ENCODE assay signal across 21 cellular contexts in genomic region chr4:60945641-60946040, GRCh38.
DNase-seq lines count a peak whose midpoint lies in the region; ATAC-seq, FAIRE-seq and TF ChIP-seq lines count a peak whose summit lies in the region.
"Had no signal": no experiment of that assay in that cellular context is flagged by ENCODE, and none has a peak within 500 bp of the region (broad histone marks: within the 10 kb centered on the region; RNA-seq: fewer than 3 reads in every experiment).

No MANE protein-coding gene starts in this region.

- DNase-seq in A172 (ENCODE audit: low spot score) (peak; percentile 59), HT1080 (ENCODE audit: low read depth) (peak; percentile 79), astrocyte (ENCODE audit: low read depth) (peak; percentile 18), islet precursor cell (peak; percentile 79), kidney glomerular epithelial cell (lab: John Stamatoyannopoulos, UW) (no peak)
- no peak for DNase-seq in activated CD4-positive, alpha-beta memory T cell treated with anti-CD3 and anti-CD28 coated beads for 36 hours
- DNase-seq: 8988T, DND-41, GOT3, KG1, NCI-H1436, NCI-H2029 treated with DMSO at 0.1 percent for 48 hours, NCI-H2171, NCI-H526, PC-9 had no signal

- H3K4me1 Mint-ChIP-seq in astrocyte (ENCODE audit: low read depth, unreplicated experiment), result peaks cover 22% of the 10 kb centered on the region
- H3K4me1 Mint-ChIP-seq in activated CD4-positive, alpha-beta memory T cell treated with anti-CD3 and anti-CD28 coated beads for 36 hours (ENCODE audit: low read depth), result no peaks in the 10 kb centered on the region
- H3K4me1 Mint-ChIP-seq: B cell had no signal

- no peak overlapping the region for H3K4me3 Mint-ChIP-seq in astrocyte (ENCODE audit: unreplicated experiment)
- no peak overlapping the region for H3K4me3 Mint-ChIP-seq in activated CD4-positive, alpha-beta memory T cell treated with anti-CD3 and anti-CD28 coated beads for 36 hours
- H3K4me3 Mint-ChIP-seq: B cell had no signal

- no peak for TF ChIP-seq CTCF in astrocyte (IDR thresholded peaks at IDR 0.05; ENCODE audit: insufficient read depth, low read depth, low read length)

- no peak overlapping the region for H3K4me3 ChIP-seq in astrocyte (ENCODE audit: insufficient read depth, low read depth, low read length)
- H3K4me3 ChIP-seq: PC-9 had no signal

- no peak overlapping the region for H2AFZ ChIP-seq in astrocyte (ENCODE audit: low read depth, low read length)
- H2AFZ ChIP-seq: PC-9 had no signal

- CTCF ChIA-PET in activated CD4-positive, alpha-beta memory T cell treated with anti-CD3 and anti-CD28 coated beads for 36 hours (lab: Charles Lee), result no interaction called here

- H3K27ac Mint-ChIP-seq in astrocyte (ENCODE audit: unreplicated experiment), result peak overlapping the region; percentile 50
- no peak overlapping the region for H3K27ac Mint-ChIP-seq in activated CD4-positive, alpha-beta memory T cell treated with anti-CD3 and anti-CD28 coated beads for 36 hours
- H3K27ac Mint-ChIP-seq: B cell had no signal

- FAIRE-seq in astrocyte (lab: Jason Lieb, UNC), result no peak
- FAIRE-seq: GM12891, GM18507 had no signal

- H3K27ac ChIP-seq in astrocyte (ENCODE audit: low read depth, low read length), result no peak overlapping the region
- H3K27ac ChIP-seq: PC-9 had no signal

- no peak for ATAC-seq in GM21526 (IDR thresholded peaks at IDR 0.05; ENCODE audit: low FRiP score, unreplicated experiment)
- ATAC-seq in HG02884 (IDR thresholded peaks at IDR 0.05; ENCODE audit: unreplicated experiment), result no peak
- ATAC-seq: HCT116 had no signal

- no peaks in the 10 kb centered on the region for H3K27me3 ChIP-seq in astrocyte (ENCODE audit: insufficient read depth, low read length)

- no peaks in the 10 kb centered on the region for H3K36me3 Mint-ChIP-seq in astrocyte (ENCODE audit: low read depth, unreplicated experiment)
- H3K36me3 Mint-ChIP-seq in activated CD4-positive, alpha-beta memory T cell treated with anti-CD3 and anti-CD28 coated beads for 36 hours, result no peaks in the 10 kb centered on the region

- H3K4me2 ChIP-seq in astrocyte (ENCODE audit: low read length), result no peak overlapping the region
- H3K4me2 ChIP-seq: PC-9 had no signal

- H3K79me2 ChIP-seq in astrocyte (ENCODE audit: insufficient read depth, low read length), result no peaks in the 10 kb centered on the region

- no peaks in the 10 kb centered on the region for H3K36me3 ChIP-seq in astrocyte (ENCODE audit: insufficient read depth, low read length)

- H3K4me1 ChIP-seq in astrocyte (ENCODE audit: insufficient read depth, low read length), result no peaks in the 10 kb centered on the region

- H3K9me3 Mint-ChIP-seq in astrocyte (ENCODE audit: unreplicated experiment), result peaks cover 6% of the 10 kb centered on the region
- peaks cover 11% of the 10 kb centered on the region for H3K9me3 Mint-ChIP-seq in activated CD4-positive, alpha-beta memory T cell treated with anti-CD3 and anti-CD28 coated beads for 36 hours

- H4K20me1 ChIP-seq in astrocyte (ENCODE audit: insufficient read depth, low read length), result no peaks in the 10 kb centered on the region

- H3K27me3 Mint-ChIP-seq in astrocyte (ENCODE audit: low read depth, unreplicated experiment), result no peaks in the 10 kb centered on the region
- H3K27me3 Mint-ChIP-seq in activated CD4-positive, alpha-beta memory T cell treated with anti-CD3 and anti-CD28 coated beads for 36 hours, result no peaks in the 10 kb centered on the region
- H3K27me3 Mint-ChIP-seq: B cell had no signal

- no peak overlapping the region for H3K9ac ChIP-seq in astrocyte (ENCODE audit: low read length)

- no peaks in the 10 kb centered on the region for H3K9me3 ChIP-seq in astrocyte (ENCODE audit: insufficient read depth, low read depth, low read length)

- intact Hi-C loops in activated CD4-positive, alpha-beta memory T cell treated with anti-CD3 and anti-CD28 coated beads for 36 hours (cut with micrococcal nuclease), result no loop called here

- POLR2A ChIA-PET in activated CD4-positive, alpha-beta memory T cell treated with anti-CD3 and anti-CD28 coated beads for 36 hours (lab: Charles Lee), result no interaction called here

Comparison
In these comparisons a context has a peak if more than half of its experiments do, and no peak if none do; other contexts are left out.
1. DNase-seq: peak in A172 (single experiment), HT1080 (single experiment), astrocyte (single experiment) and islet precursor cell (single experiment); none in activated CD4-positive, alpha-beta memory T cell treated with anti-CD3 and anti-CD28 coated beads for 36 hours (single experiment) and kidney glomerular epithelial cell (single experiment).